In the genomic region with DNA sequence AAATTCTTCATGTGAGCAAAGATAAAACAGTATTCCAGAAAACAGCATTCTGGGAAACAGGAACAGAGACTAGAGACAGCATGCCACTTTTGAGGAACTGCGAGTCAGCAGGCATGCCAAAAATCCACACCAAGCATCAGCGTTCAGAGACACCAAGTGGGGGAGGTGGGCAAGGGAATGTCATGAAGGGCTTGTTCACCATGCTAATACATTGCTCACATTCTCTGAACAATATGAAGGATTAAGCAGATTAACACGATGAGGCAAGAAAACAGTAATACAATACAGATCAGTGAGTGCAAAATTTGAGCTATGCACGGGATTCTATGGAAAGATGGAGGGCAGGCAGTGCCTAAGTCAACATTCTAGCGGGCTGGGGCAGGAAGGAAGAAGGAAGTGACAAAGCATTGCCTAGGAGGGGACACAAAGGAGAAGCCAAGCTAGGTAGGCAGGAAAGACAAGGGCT, we compare ENCODE assay signal across 14 cellular contexts.
DNase-seq lines count a peak whose midpoint lies in the region; FAIRE-seq and TF ChIP-seq lines count a peak whose summit lies in the region.
"Had no signal": no experiment of that assay in that cellular context is flagged by ENCODE, and none has a peak within 500 bp of the region (broad histone marks: within the 10 kb centered on the region; RNA-seq: fewer than 3 reads in every experiment).

No MANE protein-coding gene starts in this region.

- H3K36me3 ChIP-seq in Caco-2 (ENCODE audit: control insufficient read depth, insufficient read depth, low read length) = no peaks in the 10 kb centered on the region
- no peaks in the 10 kb centered on the region for H3K36me3 ChIP-seq in adipocyte (ENCODE audit: control insufficient read depth, insufficient read depth, low read length, severe bottlenecking)
- H3K36me3 ChIP-seq: upper lobe of left lung had no signal

- no peak overlapping the region for H3K4me3 Mint-ChIP-seq in Caco-2 (ENCODE audit: unreplicated experiment)
- H3K4me3 Mint-ChIP-seq in MCF 10A (ENCODE audit: unreplicated experiment) = no peak overlapping the region

- peak; percentile 90 for FAIRE-seq in HTR-8/SVneo (lab: Jason Lieb, UNC)
- FAIRE-seq: colon had no signal

- H3K27ac Mint-ChIP-seq in Caco-2 (ENCODE audit: unreplicated experiment) (no peak overlapping the region), MCF 10A (ENCODE audit: low read depth, unreplicated experiment) (no peak overlapping the region)
- H3K27ac Mint-ChIP-seq: activated T-helper 2 cell treated with anti-CD3 and anti-CD28 coated beads, Interferon-gamma antibody, Interleukin-2, Interleukin-4, amounts not matched to agents 10 μg/mL and 5 μg/mL and 100 μg/mL, durations not matched to agents 14 hours and 24 hours and 36 hours had no signal

- no peaks in the 10 kb centered on the region for H3K27me3 Mint-ChIP-seq in Caco-2 (ENCODE audit: insufficient read depth, unreplicated experiment)
- H3K27me3 Mint-ChIP-seq in MCF 10A (ENCODE audit: insufficient read depth, unreplicated experiment) = no peaks in the 10 kb centered on the region

- H3K9me3 ChIP-seq in Caco-2 (no peaks in the 10 kb centered on the region), adipocyte (ENCODE audit: control insufficient read depth, low read length) (peaks cover 11% of the 10 kb centered on the region)
- H3K9me3 ChIP-seq: upper lobe of left lung had no signal

- peaks cover 25% of the 10 kb centered on the region for H3K9me3 Mint-ChIP-seq in Caco-2 (ENCODE audit: unreplicated experiment)
- H3K9me3 Mint-ChIP-seq in MCF 10A (ENCODE audit: unreplicated experiment) = no peaks in the 10 kb centered on the region

- H3K27me3 ChIP-seq in Caco-2 (replicated peaks; ENCODE audit: control insufficient read depth, insufficient read depth, low read length) (no peaks in the 10 kb centered on the region), adipocyte (replicated peaks; ENCODE audit: control insufficient read depth, insufficient read depth, low read length) (no peaks in the 10 kb centered on the region)
- H3K27me3 ChIP-seq: upper lobe of left lung had no signal

- no peak overlapping the region for H3K9ac ChIP-seq in adipocyte (ENCODE audit: low read length)

- H3K4me1 ChIP-seq in Caco-2 (peaks cover 8% of the 10 kb centered on the region; the same call in 1 of the 2 replicates), adipocyte (ENCODE audit: control insufficient read depth, insufficient read depth, low read length) (peaks cover 11% of the 10 kb centered on the region)

- DNase-seq in Caco-2 = peak; percentile 29 to 41
- peak; percentile 14 for DNase-seq in HTR-8/SVneo (ENCODE audit: insufficient read length, low spot score)
- DNase-seq in adipocyte (ENCODE audit: low read depth) = peak; percentile 8
- DNase-seq in iris pigment epithelial cell (ENCODE audit: low read depth) = peak; percentile 21
- no peak for DNase-seq in GM19238 (ENCODE audit: insufficient read length, low spot score)
- DNase-seq in stimulated activated CD4-positive, alpha-beta T cell treated with anti-CD3 and anti-CD28 coated beads, Interleukin-4, amount 100 ng/mL, for 1 hour = no peak
- DNase-seq in SIG-M5 (lab: John Stamatoyannopoulos, UW) = no peak
- no peak for DNase-seq in MCF 10A (ENCODE audit: unreplicated experiment)
- DNase-seq: activated CD4-positive, CD25-positive, alpha-beta regulatory T cell treated with anti-CD3 and anti-CD28 coated beads, Interleukin-2, amount 50 U/mL, for 72 hours; COR-L47; NCI-H2029 treated with DMSO at 0.1 percent for 48 hours; upper lobe of left lung had no signal

- H3K4me1 Mint-ChIP-seq in Caco-2 (ENCODE audit: low read depth, unreplicated experiment) = peaks cover 13% of the 10 kb centered on the region
- H3K4me1 Mint-ChIP-seq in MCF 10A (ENCODE audit: insufficient read depth, unreplicated experiment) = peaks cover 19% of the 10 kb centered on the region

- no peak for TF ChIP-seq CTCF in Caco-2 (IDR thresholded peaks at IDR 0.05; ENCODE audit: insufficient read depth in 1 of 2, low read depth in 1 of 2, low read length in 1 of 2, severe bottlenecking in 1 of 2, unreplicated experiment in 1 of 2)
- no peak for TF ChIP-seq CTCF in MCF 10A (IDR thresholded peaks at IDR 0.05; ENCODE audit: unreplicated experiment)

- intact Hi-C loops in Caco-2 (cut with micrococcal nuclease; ENCODE audit: unreplicated experiment) = no loop called here
- intact Hi-C loops in MCF 10A (cut with micrococcal nuclease) = loop anchor here (5.0 kb wide), 1 partner anchor 95 kb away; no protein-coding TSS in a partner anchor

- CTCF ChIA-PET in Caco-2 (lab: Charles Lee) (no interaction called here), MCF 10A (lab: Yijun Ruan, JAX) (interaction anchor here (0.6 kb wide), 1 partner anchor 149 kb away, joined by 3 read pairs; no protein-coding TSS in a partner anchor)

- H3K4me3 ChIP-seq in Caco-2 (ENCODE audit: low read depth, low read length) (no peak overlapping the region), adipocyte (ENCODE audit: low read length) (no peak overlapping the region)
- H3K4me3 ChIP-seq: upper lobe of left lung had no signal

- H3K36me3 Mint-ChIP-seq in Caco-2 (ENCODE audit: insufficient read depth, unreplicated experiment) (peaks cover 8% of the 10 kb centered on the region), MCF 10A (ENCODE audit: insufficient read depth, unreplicated experiment) (no peaks in the 10 kb centered on the region)

- POLR2A ChIA-PET in Caco-2 (lab: Charles Lee) (interaction anchor here (0.5 kb wide), 1 partner anchor 48 kb away, joined by 8 read pairs; no protein-coding TSS in a partner anchor), MCF 10A (lab: Yijun Ruan, JAX) (interaction anchor here (0.7 to 2.5 kb wide), 10 partner anchors 32 to 496 kb away, joined by 3 to 20 read pairs (median 4); no protein-coding TSS in a partner anchor)

- BruUV-seq in Caco-2 (replicated peaks; lab: Mats Ljungman, UMichigan) (no TSS peak), MCF 10A (replicated peaks; lab: Mats Ljungman, UMichigan) (no TSS peak)

Comparison
In these comparisons a context has a peak if more than half of its experiments do, and no peak if none do; other contexts are left out.
1. DNase-seq: peak in Caco-2 (2 of 2), HTR-8/SVneo (single experiment), adipocyte (single experiment) and iris pigment epithelial cell (single experiment); none in GM19238 (single experiment), stimulated activated CD4-positive, alpha-beta T cell treated with anti-CD3 and anti-CD28 coated beads, Interleukin-4, amount 100 ng/mL, for 1 hour (single experiment), SIG-M5 (single experiment) and MCF 10A (single experiment).